Comparison of ENCODE assay signal across 8 cellular contexts in genomic region chr14:102591372-102591943, GRCh38. TPM values are rescaled to one million over a fixed set of nuclear protein-coding genes. Genes with fewer than 3 reads are reported as not detected.
DNase-seq lines count a peak whose midpoint lies in the region; ATAC-seq lines count a peak whose summit lies in the region.

No MANE protein-coding gene starts in this region.

- no peaks in the 10 kb centered on the region for H3K36me3 ChIP-seq in stomach smooth muscle (ENCODE audit: control insufficient read depth in 2 of 2, insufficient read depth in 2 of 2, low read length in 2 of 2)

- DNase-seq in EH (ENCODE audit: low read depth), result peak; percentile 40
- DNase-seq in T-helper 1 cell, result peak in 4 of 5 donors; percentile 12 to 21 (median 20)
- DNase-seq in dermis blood vessel endothelial cell, result peak; percentile 50
- DNase-seq in lung microvascular endothelial cell (ENCODE audit: low read depth in 2 of 2), result peak; percentile 33 to 37
- no peak for DNase-seq in occipital lobe (lab: John Stamatoyannopoulos, UW)

- H3K4me3 ChIP-seq in stomach smooth muscle (ENCODE audit: low read length in 2 of 2), result peak overlapping the region; percentile 75 to 76

- peaks cover 14% of the 10 kb centered on the region for H3K4me1 ChIP-seq in stomach smooth muscle (ENCODE audit: control insufficient read depth, insufficient read depth, low read length)

- peak overlapping the region; percentile 75 to 78 for H3K9ac ChIP-seq in stomach smooth muscle (ENCODE audit: low read length in 2 of 2)

- H3K27ac ChIP-seq in stomach smooth muscle (ENCODE audit: low read length), result peak overlapping the region; percentile 88

- no peaks in the 10 kb centered on the region for H3K9me3 ChIP-seq in stomach smooth muscle (ENCODE audit: control insufficient read depth in 2 of 2, low read length in 2 of 2)

- peak; percentile 4 for ATAC-seq in HG03354 (IDR thresholded peaks at IDR 0.05; ENCODE audit: poor library complexity, severe bottlenecking, unreplicated experiment)
- ATAC-seq in GM19455 (IDR thresholded peaks at IDR 0.05; ENCODE audit: unreplicated experiment), result no peak

- no peaks in the 10 kb centered on the region for H3K27me3 ChIP-seq in stomach smooth muscle (ENCODE audit: control insufficient read depth in 1 of 2, insufficient read depth in 2 of 2, low read length in 2 of 2)

RNA-seq across cellular contexts. Expression of gene RCOR1, which starts 1.0 kb away (rescaled TPM):
- total RNA-seq in dermis blood vessel endothelial cell, result 14.0 and 24.6 TPM in 2 replicates
- total RNA-seq in lung microvascular endothelial cell, result 7.6 and 8.1 TPM in 2 replicates
- total RNA-seq in occipital lobe, result 13.1 TPM
